9 cellular contexts compared by ENCODE assay signal in the genomic region with DNA sequence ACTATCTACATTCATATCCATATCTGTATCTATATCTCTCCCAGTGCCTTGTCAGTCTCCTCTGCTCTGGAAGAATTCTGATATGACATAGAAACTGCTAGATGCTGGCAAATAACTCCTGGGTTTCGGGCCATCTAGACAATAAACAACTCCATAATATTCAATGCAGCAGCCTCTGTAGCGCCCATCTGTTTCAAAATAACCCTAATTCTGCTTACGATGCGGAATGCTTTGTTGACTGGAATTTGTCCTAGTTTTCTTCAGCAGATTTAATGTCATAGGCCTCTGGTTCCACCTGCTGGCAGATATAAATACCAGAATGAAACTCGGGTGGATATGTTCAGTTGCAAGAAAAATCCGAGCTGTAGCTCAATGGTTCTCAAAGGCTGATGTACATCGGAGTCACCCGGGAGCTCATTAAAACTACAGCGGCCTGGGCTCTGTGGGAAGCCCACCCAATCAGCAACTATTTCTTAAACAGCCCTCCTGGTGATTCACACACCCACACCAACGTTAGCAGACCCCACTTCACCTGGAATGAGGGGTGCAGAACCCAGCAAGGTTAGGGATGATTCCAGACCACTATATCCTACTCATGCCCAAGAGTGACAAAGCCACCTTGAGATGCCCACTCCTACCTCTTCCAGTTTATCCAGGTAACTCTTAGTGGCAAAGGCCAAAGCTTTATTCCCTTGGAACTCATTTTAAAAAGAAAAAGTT.
DNase-seq lines count a peak whose midpoint lies in the region; ATAC-seq and FAIRE-seq lines count a peak whose summit lies in the region.
"Had no signal": no experiment of that assay in that cellular context is flagged by ENCODE, and none has a peak within 500 bp of the region (broad histone marks: within the 10 kb centered on the region; RNA-seq: fewer than 3 reads in every experiment).

No MANE protein-coding gene starts in this region.

- ATAC-seq in GM19351 (IDR thresholded peaks at IDR 0.05; ENCODE audit: unreplicated experiment) = peak; percentile 24
- peak; percentile 8 for ATAC-seq in HG03575 (IDR thresholded peaks at IDR 0.05; ENCODE audit: extremely low read depth, insufficient number of reproducible peaks, low FRiP score, unreplicated experiment)
- peak; percentile 10 to 36 for ATAC-seq in stimulated activated naive B cell treated with anti-CD40 and anti-IgM and Interleukin-4, amounts not matched to agents 10 μg/mL and 1 μg/mL and 100 μg/mL, for 72 hours (replicated peaks)

- H3K4me3 Mint-ChIP-seq in stimulated activated naive B cell treated with anti-CD40 and anti-IgM and Interleukin-4, amounts not matched to agents 10 μg/mL and 1 μg/mL and 100 μg/mL, for 72 hours = no peak overlapping the region
- H3K4me3 Mint-ChIP-seq: stimulated activated naive CD8-positive, alpha-beta T cell treated with anti-CD3 and anti-CD28 coated beads, Interleukin-15, Interleukin-2, amounts not matched to agents 100 ng/mL and 50 ng/mL, for 24 hours had no signal

- H3K4me1 Mint-ChIP-seq in stimulated activated naive B cell treated with anti-CD40 and anti-IgM and Interleukin-4, amounts not matched to agents 10 μg/mL and 1 μg/mL and 100 μg/mL, for 72 hours = peaks cover 20 to 29% of the 10 kb centered on the region in 2 donors

- H3K36me3 Mint-ChIP-seq in stimulated activated naive B cell treated with anti-CD40 and anti-IgM and Interleukin-4, amounts not matched to agents 10 μg/mL and 1 μg/mL and 100 μg/mL, for 72 hours = peaks cover 7 to 21% of the 10 kb centered on the region in 2 donors

- no peaks in the 10 kb centered on the region for H3K27me3 Mint-ChIP-seq in stimulated activated naive B cell treated with anti-CD40 and anti-IgM and Interleukin-4, amounts not matched to agents 10 μg/mL and 1 μg/mL and 100 μg/mL, for 72 hours
- H3K27me3 Mint-ChIP-seq: stimulated activated naive CD8-positive, alpha-beta T cell treated with anti-CD3 and anti-CD28 coated beads, Interleukin-15, Interleukin-2, amounts not matched to agents 100 ng/mL and 50 ng/mL, for 24 hours had no signal

- no peak overlapping the region for H3K27ac Mint-ChIP-seq in stimulated activated naive B cell treated with anti-CD40 and anti-IgM and Interleukin-4, amounts not matched to agents 10 μg/mL and 1 μg/mL and 100 μg/mL, for 72 hours
- H3K27ac Mint-ChIP-seq: stimulated activated naive CD8-positive, alpha-beta T cell treated with anti-CD3 and anti-CD28 coated beads, Interleukin-15, Interleukin-2, amounts not matched to agents 100 ng/mL and 50 ng/mL, for 24 hours had no signal

- peak; percentile 99 for FAIRE-seq in islet of Langerhans (lab: Jason Lieb, UNC)

- DNase-seq in D341Med (ENCODE audit: low spot score) (peak; percentile 49), NCI-H774 (lab: John Stamatoyannopoulos, UW) (peak; percentile 29), brain pericyte (ENCODE audit: low read depth, low spot score) (peak; percentile 59)
- no peak for DNase-seq in stimulated activated naive B cell treated with anti-CD40 and anti-IgM and Interleukin-4, amounts not matched to agents 10 μg/mL and 1 μg/mL and 100 μg/mL, for 72 hours
- no peak for DNase-seq in stimulated activated CD4-positive, alpha-beta T cell treated with anti-CD3 and anti-CD28 coated beads, Interleukin-4, amount 100 ng/mL, for 4 hours

- no peaks in the 10 kb centered on the region for H3K9me3 Mint-ChIP-seq in stimulated activated naive B cell treated with anti-CD40 and anti-IgM and Interleukin-4, amounts not matched to agents 10 μg/mL and 1 μg/mL and 100 μg/mL, for 72 hours
- H3K9me3 Mint-ChIP-seq: stimulated activated naive CD8-positive, alpha-beta T cell treated with anti-CD3 and anti-CD28 coated beads, Interleukin-15, Interleukin-2, amounts not matched to agents 100 ng/mL and 50 ng/mL, for 24 hours had no signal

Comparison
In these comparisons a context has a peak if more than half of its experiments do, and no peak if none do; other contexts are left out.
1. DNase-seq: peak in D341Med (single experiment), NCI-H774 (single experiment) and brain pericyte (single experiment); none in stimulated activated naive B cell treated with anti-CD40 and anti-IgM and Interleukin-4, amounts not matched to agents 10 μg/mL and 1 μg/mL and 100 μg/mL, for 72 hours (single experiment) and stimulated activated CD4-positive, alpha-beta T cell treated with anti-CD3 and anti-CD28 coated beads, Interleukin-4, amount 100 ng/mL, for 4 hours (0 of 2).
2. Peak in every context shown above with its lines, with median percentiles within 50 percentile points of each other: ATAC-seq.